In the genomic region with DNA sequence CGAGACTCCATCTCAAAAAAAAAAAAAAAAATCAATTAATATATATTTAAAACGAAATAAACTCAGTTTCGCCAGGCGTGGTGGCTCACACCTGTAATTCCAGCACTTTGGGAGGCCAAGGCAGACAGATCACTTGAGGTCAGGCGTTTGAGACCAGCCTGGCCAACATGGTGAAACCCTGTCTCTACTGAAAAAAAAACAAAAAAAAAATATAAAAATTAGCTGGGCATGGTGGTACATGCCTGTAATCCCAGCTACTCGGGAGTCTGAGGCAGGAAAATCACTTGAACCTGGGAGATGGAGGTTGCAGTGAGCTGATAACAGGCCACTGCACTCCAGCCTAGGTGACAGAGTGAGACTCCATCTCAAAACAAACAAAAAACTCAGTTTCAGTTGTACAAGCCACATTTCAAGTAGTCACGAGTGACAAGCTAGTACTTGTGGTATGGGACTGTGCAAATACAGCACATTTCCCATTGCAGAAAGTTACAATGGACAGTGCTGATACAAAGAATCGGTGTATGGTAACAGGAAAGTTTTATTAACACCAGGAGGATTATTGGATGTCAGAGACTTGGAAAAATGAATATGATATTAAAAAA, we compare ENCODE assay signal across 8 cellular contexts. TPM values are rescaled to one million over a fixed set of nuclear protein-coding genes. Genes with fewer than 3 reads are reported as not detected.
"Had no signal": no experiment of that assay in that cellular context is flagged by ENCODE, and none has a peak within 500 bp of the region (broad histone marks: within the 10 kb centered on the region; RNA-seq: fewer than 3 reads in every experiment).

No MANE protein-coding gene starts in this region.

RNA-seq across cellular contexts. Expression of gene RAB42, which starts 50.5 kb away (rescaled TPM):
- total RNA-seq: activated CD4-positive, alpha-beta T cell treated with anti-CD3 and anti-CD28 coated beads, Interleukin-2, amount 10 ng/mL, durations not matched to agents 24 days and 14 days; activated CD8-positive, alpha-beta memory T cell treated with anti-CD3 and anti-CD28 coated beads for 36 hours; activated CD8-positive, alpha-beta T cell treated with anti-CD3 and anti-CD28 coated beads for 36 hours; activated naive CD8-positive, alpha-beta T cell treated with anti-CD3 and anti-CD28 coated beads for 36 hours; activated T-helper 17 cell treated with anti-CD3 and anti-CD28 coated beads, Interleukin-2, amount 50 U/mL, for 72 hours; OCI-LY7; SJCRH30; T-helper 1 cell treated with Interleukin-12 subunit alpha and Interleukin-12 subunit beta and Interleukin-4 antibody, amounts not matched to agents 30 ng/mL and 1 ng/mL, for 36 hours had no signal
